ENCODE assay signal across 19 cellular contexts in genomic region chr16:85649411-85649977, GRCh38. TPM values are rescaled to one million over a fixed set of nuclear protein-coding genes. Genes with fewer than 3 reads are reported as not detected.
DNase-seq lines count a peak whose midpoint lies in the region; ATAC-seq and TF ChIP-seq lines count a peak whose summit lies in the region.
"Had no signal": no experiment of that assay in that cellular context is flagged by ENCODE, and none has a peak within 500 bp of the region (broad histone marks: within the 10 kb centered on the region; RNA-seq: fewer than 3 reads in every experiment).

No MANE protein-coding gene starts in this region.

- no peak overlapping the region for H3K4me3 ChIP-seq in right cardiac atrium (ENCODE audit: low read length)
- H3K4me3 ChIP-seq in Panc1 (ENCODE audit: low read depth in 2 of 2, low read length in 2 of 2): no peak overlapping the region
- H3K4me3 ChIP-seq: dorsolateral prefrontal cortex, HAP-1, SK-N-MC had no signal

- no peak for TF ChIP-seq CTCF in Panc1 (IDR thresholded peaks at IDR 0.05)

- in situ Hi-C loops in Panc1 (cut with HindIII; ENCODE audit: low pct_unique_long_range_greater_than_20kb, low sequenced_read_pairs): no loop called here

- ATAC-seq in right cardiac atrium (no peak), left ventricle myocardium superior (no peak), Panc1 (no peak)

- intact Hi-C loops in right cardiac atrium (cut with DNase I) (no loop called here), left ventricle myocardium superior (cut with micrococcal nuclease) (no loop called here), Panc1 (cut with micrococcal nuclease; ENCODE audit: unreplicated experiment) (no loop called here)

- 85% methylated on average over 11 of the region's 11 CpGs for WGBS in right cardiac atrium

- H3K4me1 ChIP-seq in right cardiac atrium (ENCODE audit: control insufficient read depth, insufficient read depth, low read length) (peaks cover 8% of the 10 kb centered on the region), Panc1 (ENCODE audit: control insufficient read depth, insufficient read depth, low read length) (peaks cover 64% of the 10 kb centered on the region)
- H3K4me1 ChIP-seq: HAP-1 had no signal

- H3K27me3 Mint-ChIP-seq in stimulated activated naive CD8-positive, alpha-beta T cell treated with anti-CD3 and anti-CD28 coated beads, Interleukin-15, Interleukin-2, amounts not matched to agents 100 ng/mL and 50 ng/mL, for 24 hours: no peaks in the 10 kb centered on the region
- H3K27me3 Mint-ChIP-seq: activated CD4-positive, alpha-beta T cell treated with anti-CD3 and anti-CD28 coated beads, Interleukin-2, amount 10 ng/mL, durations not matched to agents 7 days and 5 days; activated naive CD4-positive, alpha-beta T cell treated with anti-CD3 and anti-CD28 coated beads, Interleukin-2, amount 50 U/mL, for 24 hours had no signal

- peaks cover 3% of the 10 kb centered on the region; the same call in 1 of the 2 replicates for H3K36me3 ChIP-seq in Panc1 (ENCODE audit: control insufficient read depth, insufficient read depth, low read length)

- H3K4me3 Mint-ChIP-seq in stimulated activated naive CD8-positive, alpha-beta T cell treated with anti-CD3 and anti-CD28 coated beads, Interleukin-15, Interleukin-2, amounts not matched to agents 100 ng/mL and 50 ng/mL, for 24 hours: no peak overlapping the region
- H3K4me3 Mint-ChIP-seq: activated CD4-positive, alpha-beta T cell treated with anti-CD3 and anti-CD28 coated beads, Interleukin-2, amount 10 ng/mL, durations not matched to agents 7 days and 5 days; activated naive CD4-positive, alpha-beta T cell treated with anti-CD3 and anti-CD28 coated beads, Interleukin-2, amount 50 U/mL, for 24 hours; neural crest cell had no signal

- H3K27ac ChIP-seq in right cardiac atrium (ENCODE audit: low read length) (no peak overlapping the region), Panc1 (ENCODE audit: low read length) (peak overlapping the region; percentile 48)
- H3K27ac ChIP-seq: SK-N-MC had no signal

- H3K4me1 Mint-ChIP-seq in stimulated activated naive CD8-positive, alpha-beta T cell treated with anti-CD3 and anti-CD28 coated beads, Interleukin-15, Interleukin-2, amounts not matched to agents 100 ng/mL and 50 ng/mL, for 24 hours (ENCODE audit: low read depth): peaks cover 6% of the 10 kb centered on the region

- no peaks in the 10 kb centered on the region for H3K36me3 Mint-ChIP-seq in stimulated activated naive CD8-positive, alpha-beta T cell treated with anti-CD3 and anti-CD28 coated beads, Interleukin-15, Interleukin-2, amounts not matched to agents 100 ng/mL and 50 ng/mL, for 24 hours (ENCODE audit: low read depth)
- H3K36me3 Mint-ChIP-seq: activated naive CD4-positive, alpha-beta T cell treated with anti-CD3 and anti-CD28 coated beads, Interleukin-2, amount 50 U/mL, for 24 hours had no signal

- H3K9me3 ChIP-seq in right cardiac atrium (ENCODE audit: control insufficient read depth, low read length) (no peaks in the 10 kb centered on the region), Panc1 (ENCODE audit: control insufficient read depth, insufficient read depth, low read depth, low read length) (no peaks in the 10 kb centered on the region)
- H3K9me3 ChIP-seq: HAP-1 had no signal

- CTCF ChIA-PET in Panc1 (lab: Charles Lee): interaction anchor here (0.6 kb wide), 1 partner anchor 353 kb away, joined by 4 read pairs; no protein-coding TSS in a partner anchor

- H3K27me3 ChIP-seq in right cardiac atrium (ENCODE audit: control insufficient read depth, insufficient read depth) (no peaks in the 10 kb centered on the region), Panc1 (ENCODE audit: control insufficient read depth, insufficient read depth, low read length) (no peaks in the 10 kb centered on the region)
- H3K27me3 ChIP-seq: dorsolateral prefrontal cortex had no signal

- DNase-seq in right cardiac atrium: peak in 2 of 3 donors; percentile 33 to 36
- DNase-seq in left ventricle myocardium superior: no peak
- DNase-seq in NCI-H187 treated with DMSO at 0.1 percent for 48 hours (lab: John Stamatoyannopoulos, UW): peak; percentile 73
- no peak for DNase-seq in Panc1 (ENCODE audit: low read depth, low spot score)
- DNase-seq in hippocampal formation (lab: John Stamatoyannopoulos, UW): no peak
- no peak for DNase-seq in amniotic stem cell (lab: John Stamatoyannopoulos, UW)
- no peak for DNase-seq in OCI-M2 (lab: John Stamatoyannopoulos, UW; ENCODE audit: unreplicated experiment)
- DNase-seq: ACHN; activated CD4-positive, alpha-beta T cell treated with anti-CD3 and anti-CD28 coated beads, Interleukin-2, amount 10 ng/mL, durations not matched to agents 7 days and 5 days; dorsolateral prefrontal cortex; GDM1; Kasumi-1; NCI-H1694 treated with DMSO at 0.1 percent for 48 hours; OCI-M1 had no signal

- POLR2A ChIA-PET in Panc1 (lab: Charles Lee): no interaction called here

- no TSS peak for BruUV-seq in Panc1 (replicated peaks; lab: Mats Ljungman, UMichigan)

- peak overlapping the region; percentile 49 for H3K27ac Mint-ChIP-seq in stimulated activated naive CD8-positive, alpha-beta T cell treated with anti-CD3 and anti-CD28 coated beads, Interleukin-15, Interleukin-2, amounts not matched to agents 100 ng/mL and 50 ng/mL, for 24 hours
- H3K27ac Mint-ChIP-seq: activated naive CD4-positive, alpha-beta T cell treated with anti-CD3 and anti-CD28 coated beads, Interleukin-2, amount 50 U/mL, for 24 hours had no signal

- H3K9me3 Mint-ChIP-seq in stimulated activated naive CD8-positive, alpha-beta T cell treated with anti-CD3 and anti-CD28 coated beads, Interleukin-15, Interleukin-2, amounts not matched to agents 100 ng/mL and 50 ng/mL, for 24 hours: no peaks in the 10 kb centered on the region
- H3K9me3 Mint-ChIP-seq: activated CD4-positive, alpha-beta T cell treated with anti-CD3 and anti-CD28 coated beads, Interleukin-2, amount 10 ng/mL, durations not matched to agents 7 days and 5 days; activated naive CD4-positive, alpha-beta T cell treated with anti-CD3 and anti-CD28 coated beads, Interleukin-2, amount 50 U/mL, for 24 hours; neural crest cell had no signal

RNA-seq across cellular contexts. Expression of gene GSE1, which starts 36.4 kb away (rescaled TPM):
- total RNA-seq in right cardiac atrium (10 to 100 TPM; 70.8 to 99.8 (median 92.5) TPM), left ventricle myocardium superior (40.4 TPM), Panc1 (2021; ENCODE audit: unreplicated experiment) (97.5 TPM)
- 40.3 TPM for polyA plus RNA-seq in right cardiac atrium
- 79.9 TPM for polyA plus RNA-seq in Panc1 (2012; ENCODE audit: insufficient read length)

RNA-seq across cellular contexts. Expression of gene GINS2, which starts 39.3 kb away (rescaled TPM):
- 1 to 10 TPM in 1 of 4 donors, under 1 TPM in 3; 0.33 to 1.1 (median 0.40) TPM for total RNA-seq in right cardiac atrium
- 0.23 TPM for polyA plus RNA-seq in right cardiac atrium
- 0.42 TPM for total RNA-seq in left ventricle myocardium superior
- total RNA-seq in Panc1 (2021; ENCODE audit: unreplicated experiment): 12.0 TPM
- polyA plus RNA-seq in Panc1 (2012; ENCODE audit: insufficient read length): 4.2 TPM

Comparison
In these comparisons a context has a peak if more than half of its experiments do, and no peak if none do; other contexts are left out.
1. DNase-seq: peak in right cardiac atrium (2 of 3) and NCI-H187 treated with DMSO at 0.1 percent for 48 hours (single experiment); none in left ventricle myocardium superior (single experiment), Panc1 (single experiment), hippocampal formation (0 of 2), amniotic stem cell (single experiment) and OCI-M2 (single experiment).